1 cellular context compared by ENCODE assay signal in genomic region chr1:106889504-106890027, GRCh38.
TF ChIP-seq lines count a peak whose summit lies in the region.

No MANE protein-coding gene starts in this region.

TF ChIP-seq in SK-N-SH treated with all-trans-retinoic acid at 6 μM for 48 hours, 23 proteins besides CTCF, POLR2A, EP300 and RAD21 (continued from another document):
- TF ChIP-seq POU6F1 (CRISPR knock-in tag; IDR thresholded peaks at IDR 0.05; ENCODE audit: borderline replicate concordance, low read depth) (no peak), OSR1 (CRISPR knock-in tag; IDR thresholded peaks at IDR 0.05) (no peak), ZNF8 (CRISPR knock-in tag; IDR thresholded peaks at IDR 0.05) (no peak), CSDC2 (CRISPR knock-in tag; IDR thresholded peaks at IDR 0.05) (no peak), BACH2 (CRISPR knock-in tag; IDR thresholded peaks at IDR 0.05; ENCODE audit: borderline replicate concordance) (no peak), ZC3H10 (CRISPR knock-in tag; IDR thresholded peaks at IDR 0.05) (no peak)
